15 cellular contexts compared by ENCODE assay signal in the genomic region with DNA sequence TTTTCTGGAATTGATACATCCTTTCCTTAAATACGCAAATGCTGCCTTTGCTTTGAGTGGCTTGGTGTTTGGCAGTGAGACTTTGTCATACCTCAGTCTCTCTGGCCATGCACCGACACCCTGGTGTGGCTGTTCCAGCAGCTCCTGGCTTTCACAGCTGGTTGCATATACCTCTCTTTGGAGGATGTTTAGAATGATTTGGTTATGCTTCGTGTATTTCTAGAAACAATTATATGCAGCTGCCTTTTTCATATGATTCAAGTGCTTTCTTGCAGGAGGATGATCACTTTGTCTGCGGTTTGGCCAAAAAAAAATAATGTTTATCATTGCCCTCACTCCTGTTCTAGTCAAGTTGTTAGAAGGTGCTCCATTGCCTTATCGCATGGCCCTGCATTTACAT.
"Had no signal": no experiment of that assay in that cellular context is flagged by ENCODE, and none has a peak within 500 bp of the region (broad histone marks: within the 10 kb centered on the region; RNA-seq: fewer than 3 reads in every experiment).

No MANE protein-coding gene starts in this region.

- DNase-seq: activated CD4-positive, alpha-beta T cell treated with anti-CD3 and anti-CD28 coated beads for 1 hour; activated CD4-positive, alpha-beta T cell treated with anti-CD3 and anti-CD28 coated beads, Interleukin-2, amount 50 U/mL, for 48 hours; activated naive CD8-positive, alpha-beta T cell treated with anti-CD3 and anti-CD28 coated beads, Interleukin-2, amount 50 U/mL, for 24 hours; activated T-cell treated with anti-CD3 and anti-CD28 coated beads, Interleukin-2, amount 50 U/mL, for 48 hours; colonic mucosa; gastrocnemius medialis; heart right ventricle; mesendoderm; stimulated activated CD4-positive, alpha-beta T cell treated with anti-CD3 and anti-CD28 coated beads, Interleukin-4, amount 100 ng/mL, for 1 hour; stimulated activated CD8-positive, alpha-beta memory T cell treated with anti-CD3 and anti-CD28 coated beads, Interleukin-4, amount 100 ng/mL, for 48 hours; T-helper 9 cell; tibial artery had no signal

- H3K27me3 Mint-ChIP-seq: activated naive CD8-positive, alpha-beta T cell treated with anti-CD3 and anti-CD28 coated beads, Interleukin-2, amount 50 U/mL, for 24 hours had no signal

- H3K4me3 Mint-ChIP-seq: activated naive CD8-positive, alpha-beta T cell treated with anti-CD3 and anti-CD28 coated beads, Interleukin-2, amount 50 U/mL, for 24 hours; neural crest cell had no signal

- H3K9me3 Mint-ChIP-seq: activated naive CD8-positive, alpha-beta T cell treated with anti-CD3 and anti-CD28 coated beads, Interleukin-2, amount 50 U/mL, for 24 hours; neural crest cell had no signal

- ATAC-seq: activated naive CD8-positive, alpha-beta T cell treated with anti-CD3 and anti-CD28 coated beads, Interleukin-2, amount 50 U/mL, for 24 hours; gastrocnemius medialis; left lobe of liver; pancreas had no signal

- H3K4me1 Mint-ChIP-seq: neural crest cell had no signal
